Comparison of ENCODE assay signal across 15 cellular contexts in genomic region chr5:122400961-122401360, GRCh38.
A peak's percentile ranks its signal among the peaks of the same experiment; 100 is the strongest.
DNase-seq lines count a peak whose midpoint lies in the region; ATAC-seq and TF ChIP-seq lines count a peak whose summit lies in the region.
"Had no signal": no experiment of that assay in that cellular context is flagged by ENCODE, and none has a peak within 500 bp of the region (broad histone marks: within the 10 kb centered on the region; RNA-seq: fewer than 3 reads in every experiment).

No MANE protein-coding gene starts in this region.

- intact Hi-C loops in activated CD4-positive, alpha-beta memory T cell treated with anti-CD3 and anti-CD28 coated beads for 36 hours (cut with micrococcal nuclease): no loop called here

- H3K4me1 Mint-ChIP-seq in activated CD4-positive, alpha-beta memory T cell treated with anti-CD3 and anti-CD28 coated beads for 36 hours (ENCODE audit: low read depth): no peaks in the 10 kb centered on the region
- H3K4me1 Mint-ChIP-seq in activated naive CD8-positive, alpha-beta T cell treated with anti-CD3 and anti-CD28 coated beads for 36 hours: no peaks in the 10 kb centered on the region
- H3K4me1 Mint-ChIP-seq: CD14-positive monocyte had no signal

- POLR2A ChIA-PET in activated CD4-positive, alpha-beta memory T cell treated with anti-CD3 and anti-CD28 coated beads for 36 hours (lab: Charles Lee): no interaction called here

- H3K27me3 Mint-ChIP-seq in activated CD4-positive, alpha-beta memory T cell treated with anti-CD3 and anti-CD28 coated beads for 36 hours: no peaks in the 10 kb centered on the region
- peaks cover 12% of the 10 kb centered on the region for H3K27me3 Mint-ChIP-seq in activated naive CD8-positive, alpha-beta T cell treated with anti-CD3 and anti-CD28 coated beads for 36 hours

- H3K9me3 Mint-ChIP-seq in activated CD4-positive, alpha-beta memory T cell treated with anti-CD3 and anti-CD28 coated beads for 36 hours: no peaks in the 10 kb centered on the region
- no peaks in the 10 kb centered on the region for H3K9me3 Mint-ChIP-seq in activated naive CD8-positive, alpha-beta T cell treated with anti-CD3 and anti-CD28 coated beads for 36 hours
- H3K9me3 Mint-ChIP-seq: HFFc6 had no signal

- no peak overlapping the region for H3K27ac Mint-ChIP-seq in activated CD4-positive, alpha-beta memory T cell treated with anti-CD3 and anti-CD28 coated beads for 36 hours
- H3K27ac Mint-ChIP-seq in activated naive CD8-positive, alpha-beta T cell treated with anti-CD3 and anti-CD28 coated beads for 36 hours: no peak overlapping the region
- H3K27ac Mint-ChIP-seq: CD14-positive monocyte, HFFc6 had no signal

- in situ Hi-C loops in G401 (cut with HindIII; ENCODE audit: low sequenced_read_pairs): no loop called here

- no peak for ATAC-seq in GM19035 (IDR thresholded peaks at IDR 0.05; ENCODE audit: unreplicated experiment)
- ATAC-seq: PC-3 had no signal

- H3K4me3 ChIP-seq in AG10803 (ENCODE audit: low read length): no peak overlapping the region
- no peak overlapping the region for H3K4me3 ChIP-seq in fibroblast of villous mesenchyme (ENCODE audit: low read depth, low read length)
- H3K4me3 ChIP-seq: SJSA1 had no signal

- H3K4me3 Mint-ChIP-seq in activated CD4-positive, alpha-beta memory T cell treated with anti-CD3 and anti-CD28 coated beads for 36 hours: no peak overlapping the region
- no peak overlapping the region for H3K4me3 Mint-ChIP-seq in activated naive CD8-positive, alpha-beta T cell treated with anti-CD3 and anti-CD28 coated beads for 36 hours
- H3K4me3 Mint-ChIP-seq: CD14-positive monocyte, HFFc6 had no signal

- CTCF ChIA-PET in activated CD4-positive, alpha-beta memory T cell treated with anti-CD3 and anti-CD28 coated beads for 36 hours (lab: Charles Lee): no interaction called here

- no peaks in the 10 kb centered on the region for H3K36me3 Mint-ChIP-seq in activated CD4-positive, alpha-beta memory T cell treated with anti-CD3 and anti-CD28 coated beads for 36 hours
- H3K36me3 Mint-ChIP-seq in activated naive CD8-positive, alpha-beta T cell treated with anti-CD3 and anti-CD28 coated beads for 36 hours: no peaks in the 10 kb centered on the region
- H3K36me3 Mint-ChIP-seq: CD14-positive monocyte had no signal

- TF ChIP-seq CTCF in AG10803 (conservative IDR thresholded peaks at IDR 0.05; ENCODE audit: low read length): no peak
- TF ChIP-seq CTCF in fibroblast of villous mesenchyme (IDR thresholded peaks at IDR 0.05; ENCODE audit: insufficient read depth, low read depth, low read length): no peak

- DNase-seq in AG10803 (ENCODE audit: low read depth) (peak; percentile 88), G401 (ENCODE audit: low spot score) (peak; percentile 98), NCI-H82 (lab: John Stamatoyannopoulos, UW) (peak; percentile 47), fibroblast of villous mesenchyme (ENCODE audit: low read depth) (peak; percentile 63)
- no peak for DNase-seq in activated CD4-positive, alpha-beta memory T cell treated with anti-CD3 and anti-CD28 coated beads for 36 hours
- no peak for DNase-seq in activated naive CD8-positive, alpha-beta T cell treated with anti-CD3 and anti-CD28 coated beads for 36 hours
- DNase-seq in activated naive CD4-positive, alpha-beta T cell treated with anti-CD3 and anti-CD28 coated beads, Interleukin-2, amount 50 U/mL, for 16 hours: no peak
- DNase-seq: EL, HFFc6, KG1, NCI-H1436, PC-3 had no signal

Comparison
In these comparisons a context has a peak if more than half of its experiments do, and no peak if none do; other contexts are left out.
1. DNase-seq: peak in AG10803 (single experiment), G401 (single experiment), NCI-H82 (single experiment) and fibroblast of villous mesenchyme (single experiment); none in activated CD4-positive, alpha-beta memory T cell treated with anti-CD3 and anti-CD28 coated beads for 36 hours (single experiment), activated naive CD8-positive, alpha-beta T cell treated with anti-CD3 and anti-CD28 coated beads for 36 hours (single experiment) and activated naive CD4-positive, alpha-beta T cell treated with anti-CD3 and anti-CD28 coated beads, Interleukin-2, amount 50 U/mL, for 16 hours (single experiment).